ENCODE assay signal across 12 cellular contexts in the genomic region with DNA sequence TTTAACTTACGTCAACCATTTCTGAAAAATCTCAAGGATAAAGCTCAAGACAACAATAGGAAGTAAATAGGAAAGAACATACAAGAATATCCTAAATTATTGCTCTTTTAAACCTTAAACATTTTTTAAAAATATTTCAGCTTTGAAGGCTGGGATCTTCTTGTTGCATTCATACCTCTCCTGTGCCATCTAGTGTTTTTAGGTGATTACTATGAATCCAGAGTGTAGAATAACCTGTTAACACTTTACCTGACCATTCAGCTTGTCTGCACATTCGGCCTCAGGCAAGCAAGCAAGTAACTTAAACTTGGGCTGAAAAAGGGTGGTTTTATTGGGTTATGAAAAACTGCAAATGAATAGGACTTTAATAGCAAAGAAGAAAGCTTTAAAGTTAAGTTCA.
DNase-seq lines count a peak whose midpoint lies in the region; ATAC-seq, FAIRE-seq and TF ChIP-seq lines count a peak whose summit lies in the region.
"Had no signal": no experiment of that assay in that cellular context is flagged by ENCODE, and none has a peak within 500 bp of the region (broad histone marks: within the 10 kb centered on the region; RNA-seq: fewer than 3 reads in every experiment).

No MANE protein-coding gene starts in this region.

- in situ Hi-C loops in HepG2 (cut with HindIII; ENCODE audit: extremely low pct_ligation_motif_present, low pct_unique_long_range_greater_than_20kb): no loop called here
- in situ Hi-C loops in GM13977 (cut with MboI; ENCODE audit: low pct_unique_long_range_greater_than_20kb, low sequenced_read_pairs, unreplicated experiment): no loop called here

- no peaks in the 10 kb centered on the region for H3K4me1 ChIP-seq in HepG2 (ENCODE audit: insufficient read depth, low read length)
- no peaks in the 10 kb centered on the region for H3K4me1 ChIP-seq in right lobe of liver
- H3K4me1 ChIP-seq: BLaER1 treated with 17β-estradiol and CSF1 and Interleukin-3, amounts not matched to agents 10 nM and 100 nM; prostate gland had no signal

- H2AFZ ChIP-seq in HepG2 (ENCODE audit: low read length): no peak overlapping the region

- TF ChIP-seq POLR2A in HepG2 (IDR thresholded peaks at IDR 0.05; ENCODE audit: insufficient read depth in 1 of 2, low read depth in 2 of 2, low read length in 2 of 2) (no peak), right lobe of liver (IDR thresholded peaks at IDR 0.05) (no peak)

- no peaks in the 10 kb centered on the region for H3K4me1 Mint-ChIP-seq in type B pancreatic cell (ENCODE audit: unreplicated experiment)

- H3K4me3 ChIP-seq in HepG2 (replicated peaks in 1 of 3; ENCODE audit: insufficient read depth in 1 of 3, low read depth in 2 of 3, low read length in 3 of 3) (no peak overlapping the region), right lobe of liver (no peak overlapping the region), SK-N-MC (no peak overlapping the region), fibroblast of pulmonary artery (replicated peaks; ENCODE audit: low read depth, low read length) (no peak overlapping the region)
- H3K4me3 ChIP-seq: BLaER1 treated with 17β-estradiol and CSF1 and Interleukin-3, amounts not matched to agents 10 nM and 100 nM; prostate gland had no signal

- TF ChIP-seq RAD21 in HepG2 (CRISPR knock-in tag; IDR thresholded peaks at IDR 0.05): no peak

- TF ChIP-seq EP300 in HepG2 (IDR thresholded peaks at IDR 0.05; ENCODE audit: low read depth in 2 of 2, low read length in 2 of 2) (no peak), HepG2 (CRISPR knock-in tag; IDR thresholded peaks at IDR 0.05; ENCODE audit: borderline replicate concordance) (no peak)

- FAIRE-seq in HepG2 (lab: Jason Lieb, UNC): no peak
- FAIRE-seq: H54 had no signal

- TF ChIP-seq CTCF in HepG2 (CRISPR knock-in tag; IDR thresholded peaks at IDR 0.05): peak; percentile 29
- TF ChIP-seq CTCF in right lobe of liver (IDR thresholded peaks at IDR 0.05): no peak
- TF ChIP-seq CTCF in fibroblast of pulmonary artery (IDR thresholded peaks at IDR 0.05; ENCODE audit: low read length, missing control alignments): no peak
- TF ChIP-seq CTCF in type B pancreatic cell (conservative IDR thresholded peaks at IDR 0.05): peak; percentile 30
- no peak for TF ChIP-seq CTCF in GM13977 (IDR thresholded peaks at IDR 0.05; ENCODE audit: extremely low read depth, insufficient read depth, missing control alignments)

- H3K9me3 Mint-ChIP-seq in type B pancreatic cell: peaks cover 4% of the 10 kb centered on the region

- no peaks in the 10 kb centered on the region for H3K9me3 ChIP-seq in HepG2 (ENCODE audit: low read length)
- no peaks in the 10 kb centered on the region for H3K9me3 ChIP-seq in right lobe of liver
- peaks cover 3% of the 10 kb centered on the region; the same call in 1 of the 2 replicates for H3K9me3 ChIP-seq in SK-N-MC (ENCODE audit: low read depth, low read length)
- H3K9me3 ChIP-seq: prostate gland had no signal

- H3K27ac ChIP-seq in HepG2 (ENCODE audit: extremely low read length, insufficient read depth, low read length) (no peak overlapping the region), right lobe of liver (no peak overlapping the region), SK-N-MC (peak overlapping the region; percentile 69)
- H3K27ac ChIP-seq: BLaER1 treated with 17β-estradiol and CSF1 and Interleukin-3, amounts not matched to agents 10 nM and 100 nM; prostate gland had no signal

- DNase-seq in HepG2 (ENCODE audit: low spot score) (peak; percentile 1), right lobe of liver (no peak), SK-N-MC (ENCODE audit: low read depth, low spot score) (no peak), fibroblast of pulmonary artery (ENCODE audit: low read depth) (peak; percentile 19), type B pancreatic cell (ENCODE audit: extremely low spot score, unreplicated experiment) (no peak), HuH-7 (ENCODE audit: low spot score) (no peak), GM13977 (ENCODE audit: low spot score) (no peak)
- no peak for DNase-seq in stimulated activated naive CD8-positive, alpha-beta T cell treated with anti-CD3 and anti-CD28 coated beads, Interleukin-15, Interleukin-2, amounts not matched to agents 100 U/mL and 50 U/mL, for 24 hours
- DNase-seq: aorta had no signal

- ATAC-seq in HepG2: no peak
- ATAC-seq in right lobe of liver: no peak
- ATAC-seq in stimulated activated naive CD8-positive, alpha-beta T cell treated with anti-CD3 and anti-CD28 coated beads, Interleukin-15, Interleukin-2, amounts not matched to agents 100 U/mL and 50 U/mL, for 24 hours: no peak

- H3K36me3 ChIP-seq in HepG2 (replicated peaks in 1 of 2; ENCODE audit: control insufficient read depth in 1 of 2, insufficient read depth in 2 of 2, low read length in 2 of 2) (no peaks in the 10 kb centered on the region), right lobe of liver (no peaks in the 10 kb centered on the region), SK-N-MC (ENCODE audit: insufficient read depth, low read length) (no peaks in the 10 kb centered on the region)
- H3K36me3 ChIP-seq: BLaER1 treated with 17β-estradiol and CSF1 and Interleukin-3, amounts not matched to agents 10 nM and 100 nM; prostate gland had no signal

- CTCF ChIA-PET in HepG2 (lab: Yijun Ruan, JAX; ENCODE audit: low intra/inter-chr PET ratio, low total read pairs): no interaction called here

- H3K9ac ChIP-seq in HepG2 (ENCODE audit: insufficient read depth, low read depth, low read length) (no peak overlapping the region), SK-N-MC (ENCODE audit: insufficient read length) (no peak overlapping the region)
- H3K9ac ChIP-seq: BLaER1 treated with 17β-estradiol and CSF1 and Interleukin-3, amounts not matched to agents 10 nM and 100 nM had no signal

- no peaks in the 10 kb centered on the region for H3K27me3 ChIP-seq in HepG2 (ENCODE audit: control insufficient read depth in 1 of 2, insufficient read depth in 2 of 2, low read length in 2 of 2)
- H3K27me3 ChIP-seq in right lobe of liver: no peaks in the 10 kb centered on the region
- H3K27me3 ChIP-seq: BLaER1 treated with 17β-estradiol and CSF1 and Interleukin-3, amounts not matched to agents 10 nM and 100 nM had no signal

- H3K4me2 ChIP-seq in HepG2 (ENCODE audit: low read depth, low read length): no peak overlapping the region
- H3K4me2 ChIP-seq: BLaER1 treated with 17β-estradiol and CSF1 and Interleukin-3, amounts not matched to agents 10 nM and 100 nM had no signal

- no peaks in the 10 kb centered on the region for H4K20me1 ChIP-seq in HepG2 (ENCODE audit: insufficient read depth, low read length)
- H4K20me1 ChIP-seq: BLaER1 treated with 17β-estradiol and CSF1 and Interleukin-3, amounts not matched to agents 10 nM and 100 nM had no signal

- POLR2A ChIA-PET in HepG2 (lab: Yijun Ruan, JAX): no interaction called here

- H3K4me3 Mint-ChIP-seq in type B pancreatic cell: no peak overlapping the region

- intact Hi-C loops in HepG2 (cut with micrococcal nuclease; ENCODE audit: unreplicated experiment): loop anchor here (5.0 kb wide), 1 partner anchor 533 kb away; no protein-coding TSS in a partner anchor
- intact Hi-C loops in right lobe of liver (cut with DNase I): no loop called here

- WGBS in HepG2 (ENCODE audit: low lambda C conversion rate): 30% methylated on average over 2 of the region's 2 CpGs
- 48% methylated on average over 2 of the region's 2 CpGs for WGBS in right lobe of liver (ENCODE audit: insufficient coverage, low coverage, low lambda C conversion rate, missing lambda C conversion rate)

- BruUV-seq in HepG2 (replicated peaks; lab: Mats Ljungman, UMichigan): no TSS peak

- no peaks in the 10 kb centered on the region for H3K36me3 Mint-ChIP-seq in type B pancreatic cell

- no peak overlapping the region for H3K27ac Mint-ChIP-seq in type B pancreatic cell

- H3K27me3 Mint-ChIP-seq in type B pancreatic cell: no peaks in the 10 kb centered on the region

- no peaks in the 10 kb centered on the region for H3K79me2 ChIP-seq in HepG2 (ENCODE audit: insufficient read depth, low read length)

TF ChIP-seq in HepG2, 621 proteins besides CTCF, POLR2A, EP300 and RAD21 (continues in another document):
- TF ChIP-seq JUNB (CRISPR knock-in tag; IDR thresholded peaks at IDR 0.05; ENCODE audit: borderline replicate concordance) (no peak), RERE (CRISPR knock-in tag; IDR thresholded peaks at IDR 0.05; ENCODE audit: low read depth) (no peak), CBX5 (CRISPR knock-in tag; IDR thresholded peaks at IDR 0.05; ENCODE audit: borderline replicate concordance) (no peak), STAG1 (CRISPR knock-in tag; IDR thresholded peaks at IDR 0.05) (peak; percentile 29; the same call in 1 of the 2 replicates)

Comparison
In these comparisons a context has a peak if more than half of its experiments do, and no peak if none do; other contexts are left out.
1. DNase-seq: peak in HepG2 (single experiment) and fibroblast of pulmonary artery (single experiment); none in right lobe of liver (0 of 3), SK-N-MC (single experiment), type B pancreatic cell (single experiment), stimulated activated naive CD8-positive, alpha-beta T cell treated with anti-CD3 and anti-CD28 coated beads, Interleukin-15, Interleukin-2, amounts not matched to agents 100 U/mL and 50 U/mL, for 24 hours (single experiment), HuH-7 (single experiment) and GM13977 (single experiment).
2. CTCF ChIP-seq: peak in HepG2 (single experiment) and type B pancreatic cell (single experiment); none in right lobe of liver (0 of 4), fibroblast of pulmonary artery (single experiment) and GM13977 (single experiment).